In genomic region chr10:26755443-26755903, GRCh38 we compare ENCODE assay signal across 9 cellular contexts. TPM values are rescaled to one million over a fixed set of nuclear protein-coding genes. Genes with fewer than 3 reads are reported as not detected.
A peak's percentile ranks its signal among the peaks of the same experiment; 100 is the strongest.
DNase-seq lines count a peak whose midpoint lies in the region; ATAC-seq, FAIRE-seq and TF ChIP-seq lines count a peak whose summit lies in the region.
"Had no signal": no experiment of that assay in that cellular context is flagged by ENCODE, and none has a peak within 500 bp of the region (broad histone marks: within the 10 kb centered on the region; RNA-seq: fewer than 3 reads in every experiment).

No MANE protein-coding gene starts in this region.

- no peaks in the 10 kb centered on the region for H3K4me1 ChIP-seq in aorta (ENCODE audit: control insufficient read depth in 1 of 2, insufficient read depth in 2 of 2, low read length in 2 of 2)
- H3K4me1 ChIP-seq in testis = no peaks in the 10 kb centered on the region

- H3K36me3 ChIP-seq in aorta (ENCODE audit: control insufficient read depth in 1 of 2, insufficient read depth in 2 of 2, low read length in 1 of 2) = no peaks in the 10 kb centered on the region
- H3K36me3 ChIP-seq in testis (ENCODE audit: low read depth, missing control alignments) = no peaks in the 10 kb centered on the region

- TF ChIP-seq CTCF in GM13977 (IDR thresholded peaks at IDR 0.05; ENCODE audit: extremely low read depth, insufficient read depth, missing control alignments) (no peak), cardiac fibroblast (IDR thresholded peaks at IDR 0.05; ENCODE audit: low read depth, low read length) (no peak), coronary artery (IDR thresholded peaks at IDR 0.05) (no peak), testis (IDR thresholded peaks at IDR 0.05) (no peak)

- no peak overlapping the region for H3K4me3 ChIP-seq in cardiac fibroblast (replicated peaks in 1 of 2; ENCODE audit: low read depth in 2 of 2, low read length in 2 of 2)
- H3K4me3 ChIP-seq in coronary artery = no peak overlapping the region
- no peak overlapping the region for H3K4me3 ChIP-seq in aorta (ENCODE audit: low read length in 2 of 2)
- no peak overlapping the region for H3K4me3 ChIP-seq in testis
- H3K4me3 ChIP-seq: SJSA1 had no signal

- H3K27ac ChIP-seq in coronary artery (no peak overlapping the region), aorta (ENCODE audit: low read depth in 1 of 2, low read length in 2 of 2) (no peak overlapping the region), testis (no peak overlapping the region)
- H3K27ac ChIP-seq: SJSA1 had no signal

- H3K27me3 ChIP-seq in aorta (ENCODE audit: control insufficient read depth in 1 of 2, insufficient read depth in 2 of 2, low read length in 1 of 2) (no peaks in the 10 kb centered on the region), testis (no peaks in the 10 kb centered on the region)
- H3K27me3 ChIP-seq: SJSA1 had no signal

- in situ Hi-C loops in GM13977 (cut with MboI; ENCODE audit: low pct_unique_long_range_greater_than_20kb, low sequenced_read_pairs, unreplicated experiment) = no loop called here

- intact Hi-C loops in aorta (cut with DNase I) = no loop called here
- intact Hi-C loops in testis (cut with DNase I; ENCODE audit: low total_unique reads) = no loop called here

- ATAC-seq in aorta (ENCODE audit: low FRiP score) = no peak

- FAIRE-seq in H54 (lab: Jason Lieb, UNC) = peak; percentile 89

- DNase-seq in GM13977 (ENCODE audit: low spot score) (peak; percentile 42), H54 (ENCODE audit: insufficient read length, low spot score) (no peak), Kasumi-1 (lab: John Stamatoyannopoulos, UW) (peak; percentile 39 to 71), cardiac fibroblast (ENCODE audit: low read depth in 2 of 2) (peak; percentile 38 to 49), SW 1271 (lab: John Stamatoyannopoulos, UW) (no peak), coronary artery (ENCODE audit: low spot score) (no peak), aorta (no peak), testis (no peak)

- H3K9me3 ChIP-seq in aorta (ENCODE audit: control insufficient read depth, low read length) (no peaks in the 10 kb centered on the region), testis (no peaks in the 10 kb centered on the region)
- H3K9me3 ChIP-seq: SJSA1 had no signal

- 63 to 71% methylated on average over 4 of the region's 4 CpGs for WGBS in aorta, 2 donors
- 84 to 87% methylated on average over 4 of the region's 4 CpGs for WGBS in testis, 2 donors

- TF ChIP-seq POLR2A in H54 (IDR thresholded peaks at IDR 0.05; ENCODE audit: low read depth, low read length) (no peak), testis (IDR thresholded peaks at IDR 0.05) (no peak)

RNA-seq across cellular contexts. Expression of gene PDSS1, which starts 58.0 kb away (rescaled TPM):
- total RNA-seq in aorta = 1 to 10 TPM; 2.5 to 4.2 TPM
- polyA plus RNA-seq in aorta = 1 to 10 TPM; 1.8 to 6.6 TPM
- total RNA-seq in testis = 1 to 10 TPM; 8.9 to 9.6 TPM
- polyA plus RNA-seq in testis (ENCODE audit: insufficient read depth, low read depth, low replicate concordance) = 10.1 TPM

Comparison
In these comparisons a context has a peak if more than half of its experiments do, and no peak if none do; other contexts are left out.
1. DNase-seq: peak in GM13977 (single experiment), Kasumi-1 (2 of 2) and cardiac fibroblast (2 of 2); none in H54 (single experiment), SW 1271 (0 of 2), coronary artery (single experiment), aorta (0 of 2) and testis (single experiment).